Comparison of ENCODE assay signal across 15 cellular contexts in genomic region chr2:214591359-214591758, GRCh38.
A peak's percentile ranks its signal among the peaks of the same experiment; 100 is the strongest.
DNase-seq lines count a peak whose midpoint lies in the region; ATAC-seq, FAIRE-seq and TF ChIP-seq lines count a peak whose summit lies in the region.
"Had no signal": no experiment of that assay in that cellular context is flagged by ENCODE, and none has a peak within 500 bp of the region (broad histone marks: within the 10 kb centered on the region; RNA-seq: fewer than 3 reads in every experiment).

No MANE protein-coding gene starts in this region.

- H3K14ac ChIP-seq in mesenchymal stem cell (ENCODE audit: low read length in 2 of 2) = no peak overlapping the region

- no CpG with 5 or more reads among the region's 1 CpG for WGBS in mesenchymal stem cell

- peak; percentile 6; the same call in 1 of the 2 replicates for TF ChIP-seq CTCF in WI38 (IDR thresholded peaks at IDR 0.05; ENCODE audit: low read depth, low read length)

- H3K27ac ChIP-seq in mesenchymal stem cell (ENCODE audit: low read length, poor library complexity, severe bottlenecking) = no peak overlapping the region
- H3K27ac ChIP-seq: PC-9 had no signal

- H2AK5ac ChIP-seq in mesenchymal stem cell (ENCODE audit: low read length, severe bottlenecking) = no peak overlapping the region

- peaks cover 1% of the 10 kb centered on the region for H3K4me1 ChIP-seq in mesenchymal stem cell (ENCODE audit: control insufficient read depth, insufficient read depth, low read depth, low read length)

- H2BK15ac ChIP-seq in mesenchymal stem cell (ENCODE audit: low read depth, poor library complexity, severe bottlenecking) = no peak overlapping the region

- TF ChIP-seq POLR2A in GM12892 (IDR thresholded peaks at IDR 0.05; ENCODE audit: low read depth, low read length) = no peak

- no peak overlapping the region for H2BK12ac ChIP-seq in mesenchymal stem cell (ENCODE audit: low read length in 2 of 2)

- no peak overlapping the region for H2BK5ac ChIP-seq in mesenchymal stem cell (ENCODE audit: low read depth, low read length, poor library complexity, severe bottlenecking)

- H3K36me3 ChIP-seq in mesenchymal stem cell (ENCODE audit: control insufficient read depth in 1 of 2, insufficient read depth in 2 of 2, low read depth in 1 of 2, low read length in 2 of 2) = no peaks in the 10 kb centered on the region

- no peak overlapping the region for H3K4me2 ChIP-seq in mesenchymal stem cell (ENCODE audit: low read length, poor library complexity, severe bottlenecking)
- H3K4me2 ChIP-seq: PC-9 had no signal

- no peak overlapping the region for H3K23ac ChIP-seq in mesenchymal stem cell (ENCODE audit: low read length in 2 of 2)

- no peak for TF ChIP-seq EP300 in Ishikawa (IDR thresholded peaks at IDR 0.05; ENCODE audit: borderline replicate concordance)

- H2AFZ ChIP-seq in mesenchymal stem cell (ENCODE audit: low read depth, low read length) = no peak overlapping the region
- H2AFZ ChIP-seq: PC-9 had no signal

- H2BK120ac ChIP-seq in mesenchymal stem cell (ENCODE audit: low read depth, low read length) = no peak overlapping the region

- H3K27me3 ChIP-seq in mesenchymal stem cell (ENCODE audit: control insufficient read depth in 1 of 2, insufficient read depth in 1 of 2, low read length in 2 of 2) = no peaks in the 10 kb centered on the region

- H3K18ac ChIP-seq in mesenchymal stem cell (ENCODE audit: low read depth in 1 of 2, low read length in 2 of 2) = no peak overlapping the region

- DNase-seq in DMS53 (lab: John Stamatoyannopoulos, UW) = peak; percentile 16
- DNase-seq in DMS53 treated with DMSO at 0.1 percent for 48 hours (lab: John Stamatoyannopoulos, UW; ENCODE audit: unreplicated experiment) = no peak
- DNase-seq in mesenchymal stem cell = peak; percentile 17
- DNase-seq in GM12892 (ENCODE audit: insufficient read length) = no peak
- no peak for DNase-seq in NCI-H774 (lab: John Stamatoyannopoulos, UW)
- DNase-seq: activated CD4-positive, alpha-beta T cell treated with anti-CD3 and anti-CD28 coated beads for 4 hours; activated T-cell treated with anti-CD3 and anti-CD28 coated beads, Interleukin-2, amount 50 U/mL, for 1 hour; immature natural killer cell; NCI-H1930; stimulated activated CD4-positive, alpha-beta T cell treated with anti-CD3 and anti-CD28 coated beads, Interleukin-15, amount 100 ng/mL, for 24 hours had no signal

- ATAC-seq in GM18502 (IDR thresholded peaks at IDR 0.05; ENCODE audit: poor library complexity, unreplicated experiment) = no peak

- H4K8ac ChIP-seq in mesenchymal stem cell (ENCODE audit: low read length) = no peak overlapping the region

- no peak overlapping the region for H4K91ac ChIP-seq in mesenchymal stem cell (ENCODE audit: low read length)

- H3K4me3 ChIP-seq in WI38 (ENCODE audit: low read depth, low read length) = no peak overlapping the region
- H3K4me3 ChIP-seq in mesenchymal stem cell (ENCODE audit: insufficient read depth in 1 of 2, low read depth in 1 of 2, low read length in 2 of 2) = no peak overlapping the region
- H3K4me3 ChIP-seq: PC-9 had no signal

- H3K9ac ChIP-seq in mesenchymal stem cell (ENCODE audit: low read length) = no peak overlapping the region

- H3K4ac ChIP-seq in mesenchymal stem cell (ENCODE audit: low read depth in 1 of 2, low read length in 2 of 2) = no peak overlapping the region

- no peaks in the 10 kb centered on the region for H3K79me1 ChIP-seq in mesenchymal stem cell (replicated peaks; ENCODE audit: low read length, poor library complexity, severe bottlenecking)

- TF ChIP-seq RAD21 in Ishikawa (IDR thresholded peaks at IDR 0.05; ENCODE audit: low read depth) = peak; percentile 28; the same call in 1 of the 2 replicates

- no peaks in the 10 kb centered on the region for H3K9me3 ChIP-seq in mesenchymal stem cell (ENCODE audit: control insufficient read depth, low read length)

- no peak for FAIRE-seq in GM12892 (lab: Jason Lieb, UNC)
- FAIRE-seq: A204.1 had no signal

TF ChIP-seq in Ishikawa, 13 proteins besides CTCF, POLR2A, EP300 and RAD21:
- TF ChIP-seq FOXM1 (IDR thresholded peaks at IDR 0.05; ENCODE audit: borderline replicate concordance, low read depth) (no peak), TAF1 (IDR thresholded peaks at IDR 0.05; ENCODE audit: low read depth) (no peak), YY1 (IDR thresholded peaks at IDR 0.05; ENCODE audit: low read depth) (no peak), CEBPB (IDR thresholded peaks at IDR 0.05) (no peak)

Comparison
In these comparisons a context has a peak if more than half of its experiments do, and no peak if none do; other contexts are left out.
1. DNase-seq: peak in DMS53 (single experiment) and mesenchymal stem cell (single experiment); none in DMS53 treated with DMSO at 0.1 percent for 48 hours (single experiment), GM12892 (single experiment) and NCI-H774 (single experiment).